Comparison of ENCODE assay signal across 16 cellular contexts in genomic region chr2:83705146-83705545, GRCh38.
"Had no signal": no experiment of that assay in that cellular context is flagged by ENCODE, and none has a peak within 500 bp of the region (broad histone marks: within the 10 kb centered on the region; RNA-seq: fewer than 3 reads in every experiment).

No MANE protein-coding gene starts in this region.

- H3K36me3 ChIP-seq: heart left ventricle, ovary, right atrium auricular region, suprapubic skin, thyroid gland had no signal

- FAIRE-seq: endometrium, frontal cortex, urothelium cell line had no signal

- DNase-seq: effector memory CD4-positive, alpha-beta T cell; heart left ventricle; hippocampal formation; natural killer cell; nucleus accumbens; ovary; stimulated activated CD4-positive, alpha-beta T cell treated with anti-CD3 and anti-CD28 coated beads, Interleukin-2, amount 100 ng/mL, for 48 hours; stimulated activated naive CD4-positive, alpha-beta T cell treated with Interleukin-2 at 50 U/mL for 16 hours; thyroid gland had no signal

- H3K4me3 ChIP-seq: heart left ventricle, ovary, right atrium auricular region, smooth muscle cell, suprapubic skin, thyroid gland had no signal

- H3K27ac ChIP-seq: heart left ventricle, ovary, right atrium auricular region, suprapubic skin, thyroid gland had no signal

- ATAC-seq: esophagus mucosa, heart left ventricle, natural killer cell had no signal

- H3K27me3 ChIP-seq: heart left ventricle, ovary, right atrium auricular region, suprapubic skin, thyroid gland had no signal
